21 cellular contexts compared by ENCODE assay signal in genomic region chr10:113360870-113361269, GRCh38.
"Had no signal": no experiment of that assay in that cellular context is flagged by ENCODE, and none has a peak within 500 bp of the region (broad histone marks: within the 10 kb centered on the region; RNA-seq: fewer than 3 reads in every experiment).

No MANE protein-coding gene starts in this region.

- H3K4me3 ChIP-seq: pancreas, psoas muscle had no signal

- H3K27ac ChIP-seq: neutrophil, pancreas, psoas muscle had no signal

- H3K4me1 ChIP-seq: pancreas, psoas muscle had no signal

- H3K36me3 ChIP-seq: neutrophil, pancreas had no signal

- H3K9me3 ChIP-seq: neutrophil, pancreas had no signal

- H3K9me3 Mint-ChIP-seq: activated naive CD4-positive, alpha-beta T cell treated with anti-CD3 and anti-CD28 coated beads, Interleukin-2, amount 50 U/mL, for 24 hours; natural killer cell had no signal

- H3K27ac Mint-ChIP-seq: activated CD8-positive, alpha-beta T cell treated with anti-CD3 and anti-CD28 coated beads, Interleukin-2, amount 10 ng/mL, durations not matched to agents 7 days and 5 days; activated naive CD4-positive, alpha-beta T cell treated with anti-CD3 and anti-CD28 coated beads, Interleukin-2, amount 50 U/mL, for 24 hours; activated T-helper 1 cell treated with anti-CD3 and anti-CD28 coated beads, Interleukin-12 subunit alpha, Interleukin-12 subunit beta, Interleukin-2, Interleukin-4 antibody, amounts not matched to agents 30 ng/mL and 10 ng/mL and 1 ng/mL, durations not matched to agents 14 hours and 24 hours and 36 hours; brain; natural killer cell had no signal

- H3K27me3 Mint-ChIP-seq: brain had no signal

- ATAC-seq: activated CD8-positive, alpha-beta T cell treated with anti-CD3 and anti-CD28 coated beads, Interleukin-2, amount 10 ng/mL, durations not matched to agents 7 days and 5 days; natural killer cell; pancreas; psoas muscle; right cardiac atrium; stimulated activated naive CD8-positive, alpha-beta T cell treated with anti-CD3 and anti-CD28 coated beads, Interleukin-15, Interleukin-2, amounts not matched to agents 100 U/mL and 50 U/mL, for 24 hours had no signal

- H3K36me3 Mint-ChIP-seq: activated naive CD4-positive, alpha-beta T cell treated with anti-CD3 and anti-CD28 coated beads, Interleukin-2, amount 50 U/mL, for 24 hours; brain; natural killer cell had no signal

- DNase-seq: activated CD4-positive, alpha-beta T cell treated with anti-CD3 and anti-CD28 coated beads for 1 hour; activated CD4-positive, alpha-beta T cell treated with anti-CD3 and anti-CD28 coated beads, Interleukin-2, amount 50 U/mL, for 1 hour; activated CD8-positive, alpha-beta T cell treated with anti-CD3 and anti-CD28 coated beads, Interleukin-2, amount 10 ng/mL, durations not matched to agents 7 days and 5 days; activated gamma-delta T cell; central memory CD4-positive, alpha-beta T cell; dermis blood vessel endothelial cell; effector CD8-positive, alpha-beta T cell; foreskin melanocyte; glutamatergic neuron; hypothalamus; midbrain; natural killer cell; pancreas; psoas muscle; right cardiac atrium; stimulated activated CD4-positive, alpha-beta T cell treated with anti-CD3 and anti-CD28 coated beads, Interleukin-4, amount 100 ng/mL, for 24 hours; stimulated activated naive CD8-positive, alpha-beta T cell treated with anti-CD3 and anti-CD28 coated beads, Interleukin-15, Interleukin-2, amounts not matched to agents 100 U/mL and 50 U/mL, for 24 hours had no signal

- H3K4me3 Mint-ChIP-seq: activated CD8-positive, alpha-beta T cell treated with anti-CD3 and anti-CD28 coated beads, Interleukin-2, amount 10 ng/mL, durations not matched to agents 7 days and 5 days; activated naive CD4-positive, alpha-beta T cell treated with anti-CD3 and anti-CD28 coated beads, Interleukin-2, amount 50 U/mL, for 24 hours; activated T-helper 1 cell treated with anti-CD3 and anti-CD28 coated beads, Interleukin-12 subunit alpha, Interleukin-12 subunit beta, Interleukin-2, Interleukin-4 antibody, amounts not matched to agents 30 ng/mL and 10 ng/mL and 1 ng/mL, durations not matched to agents 14 hours and 24 hours and 36 hours; brain; natural killer cell had no signal

- H3K27me3 ChIP-seq: neutrophil, pancreas had no signal
